Comparison of ENCODE assay signal across 19 cellular contexts in the genomic region with DNA sequence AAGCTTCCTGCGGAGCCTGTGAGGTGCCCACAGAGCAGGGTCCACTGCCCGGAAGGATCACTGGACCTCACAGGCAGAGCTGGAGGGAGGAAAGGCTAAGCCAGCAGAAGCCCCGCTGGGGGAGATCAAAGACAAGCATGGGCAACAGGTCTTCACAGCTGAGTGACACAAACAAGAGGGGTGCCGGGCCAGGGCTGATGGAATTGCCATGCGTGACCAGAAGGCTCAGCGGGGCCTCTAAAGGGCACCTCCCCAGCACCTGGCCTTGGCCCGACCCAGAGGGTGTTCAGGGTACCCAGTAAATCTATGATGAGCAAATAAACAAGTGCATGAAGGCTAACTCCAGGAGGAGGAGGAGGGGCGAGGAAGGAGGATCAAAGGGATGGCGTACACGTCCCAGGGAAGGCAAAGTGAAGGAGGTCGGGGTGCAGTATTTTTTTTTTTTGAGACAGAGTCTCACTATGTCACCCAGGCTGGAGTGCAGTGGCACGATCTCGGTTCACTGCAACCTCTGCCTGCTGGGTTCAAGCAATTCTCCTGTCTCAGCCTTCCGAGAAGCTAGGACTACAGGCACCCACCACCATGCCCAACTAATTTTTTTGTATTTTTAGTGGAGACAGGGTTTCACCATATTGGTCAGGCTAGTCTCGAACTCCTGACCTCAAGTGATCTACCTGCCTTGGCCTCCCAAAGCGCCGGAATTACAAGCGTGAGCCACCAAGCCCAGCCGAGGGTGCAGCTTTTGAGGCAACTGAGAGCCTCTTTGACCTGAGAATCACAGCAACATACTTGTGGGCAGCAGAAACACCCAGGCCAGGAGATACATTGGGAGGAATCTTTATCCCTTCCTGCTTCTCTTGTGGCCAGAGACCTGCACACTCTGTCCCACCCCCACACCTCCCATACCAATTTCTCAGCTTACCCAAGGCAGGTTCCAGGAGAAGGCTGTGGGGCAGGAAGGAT. TPM values are rescaled to one million over a fixed set of nuclear protein-coding genes. Genes with fewer than 3 reads are reported as not detected.
DNase-seq lines count a peak whose midpoint lies in the region; ATAC-seq and TF ChIP-seq lines count a peak whose summit lies in the region.
"Had no signal": no experiment of that assay in that cellular context is flagged by ENCODE, and none has a peak within 500 bp of the region (broad histone marks: within the 10 kb centered on the region; RNA-seq: fewer than 3 reads in every experiment).

No MANE protein-coding gene starts in this region.

- no peaks in the 10 kb centered on the region for H3K36me3 Mint-ChIP-seq in activated naive CD4-positive, alpha-beta T cell treated with anti-CD3 and anti-CD28 coated beads, Interleukin-2, amount 50 U/mL, for 24 hours
- no peaks in the 10 kb centered on the region for H3K36me3 Mint-ChIP-seq in activated naive CD4-positive, alpha-beta T cell treated with anti-CD3 and anti-CD28 coated beads, Interleukin-2, amount 50 U/mL, for 72 hours
- no peaks in the 10 kb centered on the region for H3K36me3 Mint-ChIP-seq in neural progenitor cell
- H3K36me3 Mint-ChIP-seq: IgD-negative memory B cell had no signal

- H3K27ac ChIP-seq in SJCRH30, result no peak overlapping the region
- no peak overlapping the region for H3K27ac ChIP-seq in neural progenitor cell

- no peak overlapping the region for H3K4me3 Mint-ChIP-seq in activated naive CD4-positive, alpha-beta T cell treated with anti-CD3 and anti-CD28 coated beads, Interleukin-2, amount 50 U/mL, for 24 hours
- H3K4me3 Mint-ChIP-seq in neural progenitor cell, result peak overlapping the region; percentile 46

- H3K4me1 ChIP-seq in SJCRH30 (peaks cover 10% of the 10 kb centered on the region; the same call in 1 of the 2 replicates), neural progenitor cell (no peaks in the 10 kb centered on the region)

- H3K9me3 ChIP-seq in SJCRH30 (replicated peaks) (no peaks in the 10 kb centered on the region), neural progenitor cell (ENCODE audit: low read depth) (no peaks in the 10 kb centered on the region)

- H3K4me2 ChIP-seq in neural progenitor cell, result no peak overlapping the region

- peaks cover 9% of the 10 kb centered on the region for H3K4me1 Mint-ChIP-seq in activated naive CD4-positive, alpha-beta T cell treated with anti-CD3 and anti-CD28 coated beads, Interleukin-2, amount 50 U/mL, for 24 hours
- H3K4me1 Mint-ChIP-seq in neural progenitor cell, result peaks cover 26% of the 10 kb centered on the region

- ATAC-seq in activated naive CD4-positive, alpha-beta T cell treated with anti-CD3 and anti-CD28 coated beads, Interleukin-2, amount 50 U/mL, for 72 hours, result no peak
- ATAC-seq in HG02840 (IDR thresholded peaks at IDR 0.05; ENCODE audit: low FRiP score, unreplicated experiment), result no peak

- H3K27me3 ChIP-seq in SJCRH30, result peaks cover 2% of the 10 kb centered on the region; the same call in 1 of the 2 replicates
- peaks cover 10% of the 10 kb centered on the region for H3K27me3 ChIP-seq in neural progenitor cell

- H3K4me3 ChIP-seq in SJCRH30 (no peak overlapping the region), neural progenitor cell (no peak overlapping the region)

- H3K27ac Mint-ChIP-seq in activated naive CD4-positive, alpha-beta T cell treated with anti-CD3 and anti-CD28 coated beads, Interleukin-2, amount 50 U/mL, for 24 hours, result peak overlapping the region; percentile 27
- H3K27ac Mint-ChIP-seq in activated naive CD4-positive, alpha-beta T cell treated with anti-CD3 and anti-CD28 coated beads, Interleukin-2, amount 50 U/mL, for 72 hours, result peak overlapping the region in 1 of 2 donors; percentile 20
- H3K27ac Mint-ChIP-seq in neural progenitor cell, result peak overlapping the region; percentile 52

- no peaks in the 10 kb centered on the region for H4K20me1 ChIP-seq in neural progenitor cell (ENCODE audit: low read depth)

- peaks cover 6% of the 10 kb centered on the region for H3F3A ChIP-seq in neural progenitor cell (ENCODE audit: low read depth)

- H3K36me3 ChIP-seq in SJCRH30, result no peaks in the 10 kb centered on the region
- H3K36me3 ChIP-seq in neural progenitor cell, result no peaks in the 10 kb centered on the region

- H3K27me3 Mint-ChIP-seq in activated naive CD4-positive, alpha-beta T cell treated with anti-CD3 and anti-CD28 coated beads, Interleukin-2, amount 50 U/mL, for 24 hours, result no peaks in the 10 kb centered on the region
- peaks cover 2% of the 10 kb centered on the region for H3K27me3 Mint-ChIP-seq in neural progenitor cell (ENCODE audit: insufficient read depth, low read depth)
- H3K27me3 Mint-ChIP-seq: IgD-negative memory B cell had no signal

- no peak for DNase-seq in activated naive CD4-positive, alpha-beta T cell treated with anti-CD3 and anti-CD28 coated beads, Interleukin-2, amount 50 U/mL, for 72 hours (ENCODE audit: low spot score in 2 of 2)
- DNase-seq in SJCRH30 (peak; percentile 65 to 66), neural progenitor cell (ENCODE audit: low spot score) (no peak), foreskin melanocyte (no peak), NCI-H510A (lab: John Stamatoyannopoulos, UW) (no peak), NCI-H1092 (lab: John Stamatoyannopoulos, UW) (no peak)
- DNase-seq: DMS 273 treated with DMSO at 0.1 percent for 48 hours, GF-D8, Kasumi-1, NCI-H1105 treated with DMSO at 0.1 percent for 48 hours, NCI-H1694 treated with DMSO at 0.1 percent for 48 hours, NCI-H748 treated with DMSO at 0.1 percent for 48 hours, RPMI8226, SIG-M5 had no signal

- TF ChIP-seq CTCF in neural progenitor cell (IDR thresholded peaks at IDR 0.05), result no peak

- no peak overlapping the region for H2AFZ ChIP-seq in neural progenitor cell (replicated peaks)

- H3K79me2 ChIP-seq in neural progenitor cell (ENCODE audit: low read depth), result no peaks in the 10 kb centered on the region

- no peaks in the 10 kb centered on the region for H3K9me3 Mint-ChIP-seq in activated naive CD4-positive, alpha-beta T cell treated with anti-CD3 and anti-CD28 coated beads, Interleukin-2, amount 50 U/mL, for 24 hours
- H3K9me3 Mint-ChIP-seq in activated naive CD4-positive, alpha-beta T cell treated with anti-CD3 and anti-CD28 coated beads, Interleukin-2, amount 50 U/mL, for 72 hours, result no peaks in the 10 kb centered on the region
- H3K9me3 Mint-ChIP-seq in neural progenitor cell, result no peaks in the 10 kb centered on the region
- H3K9me3 Mint-ChIP-seq: IgD-negative memory B cell had no signal

- H3K9ac ChIP-seq in neural progenitor cell, result no peak overlapping the region

RNA-seq across cellular contexts. Expression of a gene that starts 16.1 kb away (rescaled TPM):
- 10 to 100 TPM; 85.0 to 91.9 TPM for total RNA-seq in activated naive CD4-positive, alpha-beta T cell treated with anti-CD3 and anti-CD28 coated beads, Interleukin-2, amount 50 U/mL, for 72 hours
- total RNA-seq in SJCRH30 (2014; rRNA removed; shearing (Covaris generic)), result 101 and 106 TPM in 2 replicates
- 64.3 and 72.8 TPM in 2 replicates for total RNA-seq in neural progenitor cell (ENCODE audit: low replicate concordance)

RNA-seq across cellular contexts. Expression of a gene that starts 21.4 kb away (rescaled TPM):
- under 1 TPM; 0.46 to 0.56 TPM for total RNA-seq in activated naive CD4-positive, alpha-beta T cell treated with anti-CD3 and anti-CD28 coated beads, Interleukin-2, amount 50 U/mL, for 72 hours
- total RNA-seq in SJCRH30 (2014; rRNA removed; shearing (Covaris generic)), result 0.10 and 0.23 TPM in 2 replicates
- total RNA-seq in neural progenitor cell (ENCODE audit: low replicate concordance), result 0.49 and 1.7 TPM in 2 replicates
- total RNA-seq: A172, H4 had no signal

RNA-seq across cellular contexts. Expression of a gene that starts 40.7 kb away (rescaled TPM):
- total RNA-seq in activated naive CD4-positive, alpha-beta T cell treated with anti-CD3 and anti-CD28 coated beads, Interleukin-2, amount 50 U/mL, for 72 hours, result 10 to 100 TPM in 1 of 2 donors, 1 to 10 TPM in 1; 6.8 to 15.7 TPM
- total RNA-seq in SJCRH30 (2014; rRNA removed; shearing (Covaris generic)), result 0.14 and 0.25 TPM in 2 replicates
- total RNA-seq in neural progenitor cell (ENCODE audit: low replicate concordance), result not detected in 2 replicates
- total RNA-seq: A172, H4 had no signal

RNA-seq across cellular contexts. Expression of a gene that starts 45.1 kb away (rescaled TPM):
- total RNA-seq in activated naive CD4-positive, alpha-beta T cell treated with anti-CD3 and anti-CD28 coated beads, Interleukin-2, amount 50 U/mL, for 72 hours, result 10 to 100 TPM in 1 of 2 donors, 1 to 10 TPM in 1; 6.2 to 14.6 TPM
- total RNA-seq in SJCRH30 (2014; rRNA removed; shearing (Covaris generic)), result 0.06 TPM in 1 of 2 replicates, not detected in the other
- total RNA-seq in neural progenitor cell (ENCODE audit: low replicate concordance), result not detected in 2 replicates
- total RNA-seq: A172 had no signal

RNA-seq across cellular contexts. Expression of a gene that starts 47.4 kb away (rescaled TPM):
- 100 to 1,000 TPM in 1 of 2 donors, 10 to 100 TPM in 1; 78.8 to 162 TPM for total RNA-seq in activated naive CD4-positive, alpha-beta T cell treated with anti-CD3 and anti-CD28 coated beads, Interleukin-2, amount 50 U/mL, for 72 hours
- 58.7 and 60.0 TPM in 2 replicates for total RNA-seq in SJCRH30 (2014; rRNA removed; shearing (Covaris generic))
- 31.7 and 32.8 TPM in 2 replicates for total RNA-seq in neural progenitor cell (ENCODE audit: low replicate concordance)

Comparison
In these comparisons a context has a peak if more than half of its experiments do, and no peak if none do; other contexts are left out.
1. DNase-seq: peak in SJCRH30 (2 of 2); none in activated naive CD4-positive, alpha-beta T cell treated with anti-CD3 and anti-CD28 coated beads, Interleukin-2, amount 50 U/mL, for 72 hours (0 of 2), neural progenitor cell (single experiment), foreskin melanocyte (single experiment), NCI-H510A (single experiment) and NCI-H1092 (single experiment).